ENCODE assay signal across 29 cellular contexts in genomic region chr15:86483936-86484335, GRCh38.
DNase-seq lines count a peak whose midpoint lies in the region; ATAC-seq and TF ChIP-seq lines count a peak whose summit lies in the region.
"Had no signal": no experiment of that assay in that cellular context is flagged by ENCODE, and none has a peak within 500 bp of the region (broad histone marks: within the 10 kb centered on the region; RNA-seq: fewer than 3 reads in every experiment).

No MANE protein-coding gene starts in this region.

- no peak overlapping the region for H3K4me3 ChIP-seq in colonic mucosa
- H3K4me3 ChIP-seq: gastrocnemius medialis, GM12878, hepatocyte, neural progenitor cell, SK-N-MC, smooth muscle cell, stomach, thyroid gland, vagina had no signal

- ATAC-seq in GM19463 (IDR thresholded peaks at IDR 0.05; ENCODE audit: unreplicated experiment) (peak; percentile 58), HG02678 (IDR thresholded peaks at IDR 0.05; ENCODE audit: unreplicated experiment) (no peak), HG03196 (IDR thresholded peaks at IDR 0.05; ENCODE audit: unreplicated experiment) (no peak)
- ATAC-seq: activated T-cell treated with anti-CD3 and anti-CD28 coated beads, Interleukin-2, amount 50 U/mL, for 4 hours; gastrocnemius medialis; GM12878; left cardiac atrium had no signal

- no peaks in the 10 kb centered on the region for H3K4me1 ChIP-seq in colonic mucosa
- H3K4me1 ChIP-seq: neural progenitor cell, parathyroid adenoma, stomach, thyroid gland, vagina had no signal

- no peaks in the 10 kb centered on the region for H3K36me3 ChIP-seq in colonic mucosa
- H3K36me3 ChIP-seq: gastrocnemius medialis, neural progenitor cell, stomach, thyroid gland, vagina had no signal

- in situ Hi-C loops in KBM-7 (cut with MboI; ENCODE audit: low pct_unique_long_range_greater_than_20kb, low sequenced_read_pairs): no loop called here

- intact Hi-C loops in colonic mucosa (cut with DNase I): loop anchor here (10.0 kb wide), 1 partner anchor 59 kb away; no protein-coding TSS in a partner anchor

- H3K9ac ChIP-seq in colonic mucosa (ENCODE audit: low read depth in 2 of 2, low read length in 2 of 2): no peak overlapping the region
- H3K9ac ChIP-seq: neural progenitor cell, parathyroid adenoma had no signal

- no peaks in the 10 kb centered on the region for H3K9me3 ChIP-seq in colonic mucosa
- H3K9me3 ChIP-seq: gastrocnemius medialis, thyroid gland, vagina had no signal

- peak; percentile 3 for DNase-seq in DMS 273 (lab: John Stamatoyannopoulos, UW; ENCODE audit: unreplicated experiment)
- DNase-seq in DMS 273 treated with DMSO at 0.1 percent for 48 hours (lab: John Stamatoyannopoulos, UW): no peak
- peak; percentile 57 for DNase-seq in KBM-7
- peak; percentile 63 for DNase-seq in OCI-M1 (lab: John Stamatoyannopoulos, UW)
- DNase-seq in colonic mucosa: no peak
- DNase-seq: activated CD4-positive, alpha-beta T cell treated with anti-CD3 and anti-CD28 coated beads for 4 hours; activated T-cell treated with anti-CD3 and anti-CD28 coated beads, Interleukin-2, amount 50 U/mL, for 4 hours; Calu3; gastrocnemius medialis; left cardiac atrium; NCI-H146; NCI-H2107; NCI-H774; stimulated activated CD4-positive, alpha-beta T cell treated with anti-CD3 and anti-CD28 coated beads, Interleukin-1b, Interleukin-23, amount 100 ng/mL, for 48 hours; stimulated activated CD8-positive, alpha-beta memory T cell treated with anti-CD3 and anti-CD28 coated beads, Interleukin-4, amount 100 ng/mL, for 48 hours; stomach; thyroid gland had no signal

- no peaks in the 10 kb centered on the region for H3K27me3 ChIP-seq in colonic mucosa
- H3K27me3 ChIP-seq: gastrocnemius medialis, hepatocyte, neural progenitor cell, stomach, thyroid gland, vagina had no signal

- no peak for TF ChIP-seq CTCF in colonic mucosa (IDR thresholded peaks at IDR 0.05)

- no peak overlapping the region for H3K27ac ChIP-seq in colonic mucosa
- H3K27ac ChIP-seq: 22Rv1, gastrocnemius medialis, hepatocyte, neural progenitor cell, parathyroid adenoma, SK-N-MC, stomach, thyroid gland, vagina, VCaP had no signal

Comparison
In these comparisons a context has a peak if more than half of its experiments do, and no peak if none do; other contexts are left out.
1. DNase-seq: peak in DMS 273 (single experiment), KBM-7 (single experiment) and OCI-M1 (single experiment); none in DMS 273 treated with DMSO at 0.1 percent for 48 hours (single experiment) and colonic mucosa (single experiment).